ENCODE assay signal across 23 cellular contexts in the genomic region with DNA sequence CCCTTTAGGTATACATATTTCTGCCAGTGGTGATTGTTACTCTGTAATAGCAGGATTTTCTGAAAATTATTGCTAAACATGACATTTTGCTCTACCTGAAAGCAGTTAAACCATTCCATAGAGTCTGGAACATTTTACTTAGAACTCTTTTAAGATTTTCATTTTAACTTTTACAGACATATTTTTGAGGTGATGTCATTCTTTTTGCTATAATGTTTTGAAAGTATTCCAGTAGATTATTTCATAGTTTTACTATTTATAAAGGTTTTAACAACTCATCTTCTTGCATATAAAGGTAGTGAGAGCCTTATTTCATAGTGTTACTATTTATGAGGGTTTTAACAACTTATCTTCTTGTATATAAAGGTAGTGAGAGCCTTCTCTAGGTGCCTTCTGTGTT. TPM values are rescaled to one million over a fixed set of nuclear protein-coding genes. Genes with fewer than 3 reads are reported as not detected.
DNase-seq lines count a peak whose midpoint lies in the region; ATAC-seq, FAIRE-seq and TF ChIP-seq lines count a peak whose summit lies in the region.
"Had no signal": no experiment of that assay in that cellular context is flagged by ENCODE, and none has a peak within 500 bp of the region (broad histone marks: within the 10 kb centered on the region; RNA-seq: fewer than 3 reads in every experiment).

No MANE protein-coding gene starts in this region.

- H3K27me3 ChIP-seq in GM12878 (replicated peaks in 1 of 2; ENCODE audit: control insufficient read depth in 2 of 2, insufficient read depth in 2 of 2, low read length in 1 of 2) = no peaks in the 10 kb centered on the region
- H3K27me3 ChIP-seq in CD8-positive, alpha-beta T cell (ENCODE audit: insufficient read depth, low read length) = no peaks in the 10 kb centered on the region
- H3K27me3 ChIP-seq: BE2C had no signal

- H3K4me3 ChIP-seq in HEK293 (ENCODE audit: low read depth, low read length) (no peak overlapping the region), GM12878 (no peak overlapping the region), fibroblast of the aortic adventitia (ENCODE audit: low read depth, low read length) (no peak overlapping the region)
- H3K4me3 ChIP-seq in CD8-positive, alpha-beta T cell (ENCODE audit: low read depth, low read length) = no peak overlapping the region
- H3K4me3 ChIP-seq: PC-9 had no signal

- H3K36me3 ChIP-seq in HEK293 (ENCODE audit: control insufficient read depth in 2 of 2, insufficient read depth in 1 of 2, low read length in 2 of 2) = peaks cover 0 to 14% of the 10 kb centered on the region in 2 experiments; a peak in 2 of 3 replicates
- H3K36me3 ChIP-seq in GM12878 (ENCODE audit: control insufficient read depth in 2 of 2, insufficient read depth in 2 of 2, low read length in 1 of 2) = no peaks in the 10 kb centered on the region; a peak in 1 of 4 replicates
- H3K36me3 ChIP-seq in CD8-positive, alpha-beta T cell (ENCODE audit: insufficient read depth, low read length) = no peaks in the 10 kb centered on the region

- H3K27me3 Mint-ChIP-seq in CD8-positive, alpha-beta T cell (ENCODE audit: low read depth) = no peaks in the 10 kb centered on the region
- H3K27me3 Mint-ChIP-seq: CD4-positive, CD25-positive, alpha-beta regulatory T cell had no signal

- peaks cover 14% of the 10 kb centered on the region for H3K4me1 Mint-ChIP-seq in CD8-positive, alpha-beta T cell (ENCODE audit: low read depth)

- BruUV-seq in GM12878 (replicated peaks; lab: Mats Ljungman, UMichigan) = no TSS peak

- no peaks in the 10 kb centered on the region; the same call in 1 of the 2 replicates for H3K4me1 ChIP-seq in HEK293 (ENCODE audit: control insufficient read depth, insufficient read depth, low read length)
- H3K4me1 ChIP-seq in GM12878 (ENCODE audit: control insufficient read depth, insufficient read depth, low read length) = no peaks in the 10 kb centered on the region
- no peaks in the 10 kb centered on the region for H3K4me1 ChIP-seq in CD8-positive, alpha-beta T cell (ENCODE audit: insufficient read depth, low read length)
- H3K4me1 ChIP-seq: BE2C had no signal

- no peak overlapping the region for H3K4me3 Mint-ChIP-seq in CD8-positive, alpha-beta T cell
- H3K4me3 Mint-ChIP-seq: CD4-positive, CD25-positive, alpha-beta regulatory T cell; HFFc6 had no signal

- no peak overlapping the region for H3K9ac ChIP-seq in GM12878 (ENCODE audit: control insufficient read depth, insufficient read depth, low read length)

- no peak overlapping the region for H2AFZ ChIP-seq in GM12878 (ENCODE audit: control insufficient read depth, low read depth, low read length)
- H2AFZ ChIP-seq: PC-9 had no signal

- POLR2A ChIA-PET in HEK293 (lab: Yijun Ruan, JAX) = no interaction called here
- POLR2A ChIA-PET in GM12878 (lab: Charles Lee) = no interaction called here
- POLR2A ChIA-PET in CD8-positive, alpha-beta T cell (lab: Charles Lee) = no interaction called here

- no peak for TF ChIP-seq EP300 in GM12878 (IDR thresholded peaks at IDR 0.05; ENCODE audit: borderline replicate concordance in 1 of 2, control insufficient read depth in 1 of 2, low read depth in 2 of 2, low read length in 2 of 2)

- intact Hi-C loops in GM12878 (cut with micrococcal nuclease; ENCODE audit: unreplicated experiment) = no loop called here
- intact Hi-C loops in CD8-positive, alpha-beta T cell (cut with DNase I, micrococcal nuclease) = no loop called here

- TF ChIP-seq RAD21 in GM12878 (IDR thresholded peaks at IDR 0.05; ENCODE audit: insufficient read depth, low read depth, low read length) = no peak

- SMC1A ChIA-PET in GM12878 (lab: Charles Lee; ENCODE audit: uncharacterized antibody, unreplicated experiment) = interaction anchor here (1.0 kb wide), 1 partner anchor 40 kb away, joined by 3 read pairs; no protein-coding TSS in a partner anchor

- no peak for TF ChIP-seq CTCF in HEK293 (tag by site-specific recombination; IDR thresholded peaks at IDR 0.05)
- TF ChIP-seq CTCF in GM12878 (IDR thresholded peaks at IDR 0.05 in 2 of 3, conservative IDR thresholded peaks at IDR 0.05 in 1 of 3; ENCODE audit: control insufficient read depth in 2 of 3, extremely low read depth in 1 of 3, insufficient read depth in 1 of 3, low read depth in 3 of 3, low read length in 3 of 3) = no peak
- TF ChIP-seq CTCF in fibroblast of the aortic adventitia (IDR thresholded peaks at IDR 0.05; ENCODE audit: insufficient read depth, low read length) = no peak
- no peak for TF ChIP-seq CTCF in CD8-positive, alpha-beta T cell (IDR thresholded peaks at IDR 0.05)

- FAIRE-seq in GM12878 (lab: Jason Lieb, UNC) = no peak
- FAIRE-seq: H54 had no signal

- H3K79me2 ChIP-seq in GM12878 (ENCODE audit: control insufficient read depth, insufficient read depth, low read length) = no peaks in the 10 kb centered on the region; the same call in 1 of the 2 replicates

- no peaks in the 10 kb centered on the region for H4K20me1 ChIP-seq in GM12878 (ENCODE audit: control insufficient read depth, insufficient read depth)

- ATAC-seq in GM12878 (no peak), HG03378 (IDR thresholded peaks at IDR 0.05; ENCODE audit: unreplicated experiment) (no peak)
- no peak for ATAC-seq in CD8-positive, alpha-beta T cell

- H3K9me3 ChIP-seq in HEK293 (ENCODE audit: control insufficient read depth, insufficient read depth, low read depth, low read length) (no peaks in the 10 kb centered on the region), GM12878 (replicated peaks; ENCODE audit: control insufficient read depth, insufficient read depth, low read length) (peaks cover 3% of the 10 kb centered on the region; the same call in 1 of the 3 replicates)
- no peaks in the 10 kb centered on the region for H3K9me3 ChIP-seq in CD8-positive, alpha-beta T cell (ENCODE audit: low read length)
- H3K9me3 ChIP-seq: BE2C had no signal

- H3K27ac ChIP-seq in HEK293 (ENCODE audit: extremely low read depth, low read depth, low read length) = no peak overlapping the region
- H3K27ac ChIP-seq in GM12878 (ENCODE audit: control insufficient read depth, insufficient read depth) = no peak overlapping the region
- H3K27ac ChIP-seq in CD8-positive, alpha-beta T cell (ENCODE audit: low read depth, low read length) = no peak overlapping the region
- H3K27ac ChIP-seq: HL-60, PC-9 had no signal

- H3K9me3 Mint-ChIP-seq in CD8-positive, alpha-beta T cell = no peaks in the 10 kb centered on the region

- peaks cover 23% of the 10 kb centered on the region for H3K36me3 Mint-ChIP-seq in CD8-positive, alpha-beta T cell

- DNase-seq in GM12878 (ENCODE audit: low read depth, low spot score) = no peak
- DNase-seq in fibroblast of the aortic adventitia (ENCODE audit: low read depth) = peak; percentile 8
- no peak for DNase-seq in GDM1 (lab: John Stamatoyannopoulos, UW)
- no peak for DNase-seq in stimulated activated naive CD4-positive, alpha-beta T cell (lab: John Stamatoyannopoulos, UW)
- DNase-seq in CD8-positive, alpha-beta T cell = no peak
- DNase-seq: BE2C; CD4-positive, CD25-positive, alpha-beta regulatory T cell; COR-L47; DMS79 treated with DMSO at 0.1 percent for 48 hours; HFFc6; KG1; NCI-H1092; NCI-H1436 treated with DMSO at 0.1 percent for 48 hours; NCI-H1930; NCI-H748 treated with DMSO at 0.1 percent for 48 hours; PC-9; RPMI8226; SHP77; SW 1271 had no signal

- no peak for TF ChIP-seq POLR2A in GM12878 (IDR thresholded peaks at IDR 0.05; ENCODE audit: low read depth, low read length)

- RAD21 ChIA-PET in GM12878 (lab: Charles Lee; ENCODE audit: unreplicated experiment) = no interaction called here

- no peak overlapping the region for H3K27ac Mint-ChIP-seq in CD8-positive, alpha-beta T cell
- H3K27ac Mint-ChIP-seq: CD4-positive, CD25-positive, alpha-beta regulatory T cell; HFFc6 had no signal

- CTCF ChIA-PET in HEK293 (lab: Yijun Ruan, JAX) = interaction anchor here (0.6 to 0.9 kb wide), 2 partner anchors 14 to 194 kb away, joined by 3 read pairs; no protein-coding TSS in a partner anchor
- CTCF ChIA-PET in GM12878 (lab: Yijun Ruan, JAX) = no interaction called here
- CTCF ChIA-PET in CD8-positive, alpha-beta T cell (lab: Charles Lee) = no interaction called here

- in situ Hi-C loops in GM12878 (cut with MboI) = no loop called here

- no peak overlapping the region for H3K4me2 ChIP-seq in GM12878 (ENCODE audit: control insufficient read depth, insufficient read depth)
- H3K4me2 ChIP-seq: PC-9 had no signal

TF ChIP-seq in HEK293, 187 proteins besides CTCF, POLR2A, EP300 and RAD21 (continues in another document):
- no peak for TF ChIP-seq ZNF214 (tag by site-specific recombination; IDR thresholded peaks at IDR 0.05; ENCODE audit: borderline replicate concordance)
- TF ChIP-seq ZNF664 (tag by site-specific recombination; IDR thresholded peaks at IDR 0.05) = no peak
- no peak for TF ChIP-seq YY2 (tag by site-specific recombination; IDR thresholded peaks at IDR 0.05)

TF ChIP-seq in GM12878, 131 proteins besides CTCF, POLR2A, EP300 and RAD21:
- TF ChIP-seq GATAD2B (conservative IDR thresholded peaks at IDR 0.05; ENCODE audit: low read depth) (no peak), KLF5 (IDR thresholded peaks at IDR 0.05; ENCODE audit: partially characterized antibody) (no peak), ATF7 (IDR thresholded peaks at IDR 0.05; ENCODE audit: low read depth) (peak; percentile 25; the same call in 1 of the 2 replicates)

RNA-seq across cellular contexts. Expression of a gene that starts 42.9 kb away (rescaled TPM):
- total RNA-seq in GM12878 (2013; cell fraction: nucleolus; rRNA removed) = 169 and 183 TPM in 2 replicates
- total RNA-seq in GM12878 (2014; rRNA removed) (9.3 and 17.1 TPM in 2 replicates), GM12878 (2014; rRNA removed; fragmentation: Illumina TruSeq; extraction: Trizol) (14.9 and 16.0 TPM in 2 replicates), GM12878 (2021) (10.9 and 11.2 TPM in 2 replicates), fibroblast of the aortic adventitia (ENCODE audit: low replicate concordance) (41.7 and 58.9 TPM in 2 replicates)
- 4.8 TPM for polyA plus RNA-seq in GM12878 (2011; ENCODE audit: low read depth)
- polyA plus RNA-seq in GM12878 (2011; rRNA removed) (17.1 and 32.2 TPM in 2 replicates), GM12878 (2014; fragmentation: Illumina TruSeq; extraction: Trizol) (17.5 and 35.8 TPM in 2 replicates), GM12878 (2014; fragmentation: Nextera tagmentation; extraction: Ambion mirVana) (1 to 10 TPM; 5.8 to 9.7 TPM), GM12878 (2014; rRNA removed) (12.0 and 12.2 TPM in 2 replicates), GM12878 (2016; fragmentation: Nextera tagmentation; extraction: Ambion mirVana) (10 to 100 TPM; 10.9 to 11.0 TPM)
- polyA plus RNA-seq in GM12878 (2011; cell fraction: cytosol; rRNA removed) = 5.4 and 7.0 TPM in 2 replicates
- 31.7 and 37.6 TPM in 2 replicates for polyA plus RNA-seq in GM12878 (2011; cell fraction: nucleus; rRNA removed)
- polyA plus RNA-seq in GM12878 (2012) = 9.7 and 10.1 TPM in 2 replicates
- polyA minus RNA-seq in GM12878 (2011; rRNA and poly(A)+ RNA removed) = 18.2 and 29.6 TPM in 2 replicates
- polyA minus RNA-seq in GM12878 (2011; cell fraction: cytosol; rRNA and poly(A)+ RNA removed) = 4.0 TPM in 2 replicates
- polyA minus RNA-seq in GM12878 (2011; cell fraction: nucleus; rRNA and poly(A)+ RNA removed) = 29.5 and 42.5 TPM in 2 replicates
- total RNA-seq in CD8-positive, alpha-beta T cell = 10 to 100 TPM; 30.6 to 32.9 TPM
